8 cellular contexts compared by ENCODE assay signal in the genomic region with DNA sequence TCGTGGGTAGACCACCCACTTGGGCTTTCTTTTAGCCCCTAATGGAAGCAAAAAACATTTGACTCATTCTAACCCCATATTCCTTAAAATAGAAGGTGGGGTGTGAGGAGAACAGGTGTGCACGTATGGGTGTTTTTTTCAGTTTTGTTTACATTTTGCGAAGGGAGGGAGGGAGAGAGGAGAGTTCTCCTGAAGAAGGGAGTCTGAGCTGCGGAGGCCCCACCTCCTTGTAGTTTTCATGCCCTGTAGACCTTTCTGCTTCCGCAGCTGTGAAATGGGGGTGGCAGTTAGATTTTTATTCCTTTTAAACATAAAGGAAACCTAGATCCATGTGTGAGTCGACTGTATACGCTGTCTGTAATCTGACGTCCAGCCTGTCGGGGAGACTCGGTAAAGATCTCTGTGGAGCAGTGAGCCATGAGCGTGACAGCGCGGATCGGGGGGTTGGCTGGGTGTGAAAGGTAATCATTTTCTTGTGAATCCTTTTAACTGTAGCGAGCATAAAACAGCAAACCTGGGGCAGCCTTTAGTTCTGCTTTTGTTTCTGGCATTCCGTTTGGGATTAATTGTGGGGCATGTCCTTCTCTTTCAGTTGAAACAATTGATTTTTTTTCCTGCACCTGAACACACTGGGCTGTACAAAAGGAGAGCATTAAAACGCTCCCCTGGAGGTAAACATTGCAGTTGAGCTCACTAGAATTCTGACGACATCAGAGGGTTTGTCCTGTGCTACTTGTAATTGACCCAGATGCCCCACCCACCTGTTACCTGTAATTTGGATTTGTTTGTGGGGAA. TPM values are rescaled to one million over a fixed set of nuclear protein-coding genes. Genes with fewer than 3 reads are reported as not detected.
A peak's percentile ranks its signal among the peaks of the same experiment; 100 is the strongest.
DNase-seq lines count a peak whose midpoint lies in the region; ATAC-seq and TF ChIP-seq lines count a peak whose summit lies in the region.

No MANE protein-coding gene starts in this region.

- TF ChIP-seq CTCF in VCaP (conservative IDR thresholded peaks at IDR 0.05) (no peak), glutamatergic neuron (IDR thresholded peaks at IDR 0.05; ENCODE audit: partially characterized antibody, unreplicated experiment) (no peak), spleen (IDR thresholded peaks at IDR 0.05 in 8 of 11, conservative IDR thresholded peaks at IDR 0.05 in 3 of 11) (no peak)

- peaks cover 2% of the 10 kb centered on the region for H3K9me3 Mint-ChIP-seq in glutamatergic neuron (ENCODE audit: unreplicated experiment)

- DNase-seq in 8988T: peak; percentile 38
- DNase-seq in H7: peak; percentile 41
- DNase-seq in glutamatergic neuron: no peak
- DNase-seq in spleen: no peak
- DNase-seq in NCI-H226: no peak
- no peak for DNase-seq in NCI-H128 (lab: John Stamatoyannopoulos, UW; ENCODE audit: unreplicated experiment)

- intact Hi-C loops in spleen (cut with DNase I; ENCODE audit: low total_unique reads): no loop called here

- TF ChIP-seq POLR2A in spleen (IDR thresholded peaks at IDR 0.05): no peak

- H3K4me1 Mint-ChIP-seq in glutamatergic neuron (ENCODE audit: low read depth, unreplicated experiment): peaks cover 21% of the 10 kb centered on the region

- WGBS in spleen, 5 donors: 24 to 50% (median 34%) methylated on average over 18 of the region's 18 CpGs

- H3K27me3 ChIP-seq in H7 (ENCODE audit: control insufficient read depth, insufficient read depth, low read length) (peaks cover 1% of the 10 kb centered on the region; the same call in 1 of the 2 replicates), spleen (replicated peaks in 1 of 7) (peaks cover 0 to 7% (median 0%) of the 10 kb centered on the region in 7 donors)

- ATAC-seq in HG03045 (IDR thresholded peaks at IDR 0.05; ENCODE audit: unreplicated experiment): no peak

- H3K36me3 Mint-ChIP-seq in glutamatergic neuron (ENCODE audit: unreplicated experiment): no peaks in the 10 kb centered on the region

- peak overlapping the region; percentile 98 for H3K4me3 Mint-ChIP-seq in glutamatergic neuron (ENCODE audit: unreplicated experiment)

- H3K27me3 Mint-ChIP-seq in glutamatergic neuron (ENCODE audit: unreplicated experiment): peaks cover 4% of the 10 kb centered on the region

- peak overlapping the region; percentile 18; the same call in 1 of the 2 replicates for H3K4me3 ChIP-seq in H7 (ENCODE audit: insufficient read depth, low read depth, low read length)
- peak overlapping the region; percentile 35 to 95 (median 80) for H3K4me3 ChIP-seq in spleen

- peaks cover 34 to 77% (median 70%) of the 10 kb centered on the region in 6 donors for H3K4me1 ChIP-seq in spleen

- peak overlapping the region; percentile 52 for H3K27ac Mint-ChIP-seq in glutamatergic neuron (ENCODE audit: unreplicated experiment)

- H3K36me3 ChIP-seq in H7 (replicated peaks; ENCODE audit: control insufficient read depth, insufficient read depth, low read length): peaks cover 4% of the 10 kb centered on the region
- peaks cover 0 to 52% (median 7%) of the 10 kb centered on the region in 6 donors for H3K36me3 ChIP-seq in spleen

- peak overlapping the region; percentile 93 for H3K27ac ChIP-seq in VCaP
- peak overlapping the region in 5 of 8 donors; percentile 24 to 96 (median 95) for H3K27ac ChIP-seq in spleen

- H3K9me3 ChIP-seq in spleen: no peaks in the 10 kb centered on the region

RNA-seq across cellular contexts. Expression of a gene that starts 2.3 kb away (rescaled TPM):
- total RNA-seq in H7 (2014; rRNA removed; shearing (Covaris generic)): 92.6 and 95.8 TPM in 2 replicates
- total RNA-seq in glutamatergic neuron (ENCODE audit: unreplicated experiment): 46.3 TPM
- 100 to 1,000 TPM in 1 of 7 donors, 10 to 100 TPM in 6; 81.3 to 161 (median 87.7) TPM for total RNA-seq in spleen
- 10 to 100 TPM; 31.2 to 63.5 (median 34.8) TPM for polyA plus RNA-seq in spleen

RNA-seq across cellular contexts. Expression of a gene that starts 42.9 kb away (rescaled TPM):
- total RNA-seq in H7 (2014; rRNA removed; shearing (Covaris generic)): not detected in 2 replicates
- not detected for total RNA-seq in glutamatergic neuron (ENCODE audit: unreplicated experiment)
- total RNA-seq in spleen: not detected
- 1 to 10 TPM in 1 of 3 donors, under 1 TPM in 2; 0.04 to 1.0 (median 0.13) TPM for polyA plus RNA-seq in spleen

Comparison
In these comparisons a context has a peak if more than half of its experiments do, and no peak if none do; other contexts are left out.
1. DNase-seq: peak in 8988T (single experiment) and H7 (single experiment); none in glutamatergic neuron (single experiment), spleen (single experiment), NCI-H226 (single experiment) and NCI-H128 (single experiment).